In genomic region chr16:62035115-62036092, GRCh38 we compare ENCODE assay signal across 13 cellular contexts. TPM values are rescaled to one million over a fixed set of nuclear protein-coding genes. Genes with fewer than 3 reads are reported as not detected.
DNase-seq lines count a peak whose midpoint lies in the region; ATAC-seq and TF ChIP-seq lines count a peak whose summit lies in the region.
"Had no signal": no experiment of that assay in that cellular context is flagged by ENCODE, and none has a peak within 500 bp of the region (broad histone marks: within the 10 kb centered on the region; RNA-seq: fewer than 3 reads in every experiment).

No MANE protein-coding gene starts in this region.

- H3K4me1 ChIP-seq in SK-N-SH (ENCODE audit: control insufficient read depth in 1 of 2, insufficient read depth in 2 of 2, low read depth in 1 of 2, low read length in 1 of 2) (peaks cover 0 to 3% of the 10 kb centered on the region in 2 experiments; a peak in 1 of 4 replicates), ectodermal cell (ENCODE audit: control insufficient read depth, insufficient read depth, low read length) (peaks cover 17% of the 10 kb centered on the region), muscle layer of duodenum (ENCODE audit: control insufficient read depth in 1 of 2, insufficient read depth in 2 of 2, low read length in 2 of 2) (peaks cover 0 to 21% of the 10 kb centered on the region in 2 donors), upper lobe of right lung (no peaks in the 10 kb centered on the region)

- ATAC-seq in SK-N-SH treated with all-trans-retinoic acid at 6 μM for 48 hours: no peak
- ATAC-seq in upper lobe of right lung: peak; percentile 36
- ATAC-seq in HG02852 (IDR thresholded peaks at IDR 0.05; ENCODE audit: unreplicated experiment): no peak
- ATAC-seq in GM19455 (IDR thresholded peaks at IDR 0.05; ENCODE audit: unreplicated experiment): no peak
- no peak for ATAC-seq in GM19452 (IDR thresholded peaks at IDR 0.05; ENCODE audit: unreplicated experiment)
- ATAC-seq: activated naive CD4-positive, alpha-beta T cell treated with anti-CD3 and anti-CD28 coated beads, Interleukin-2, amount 50 U/mL, for 72 hours had no signal

- H3K36me3 ChIP-seq in SK-N-SH (replicated peaks in 1 of 2; ENCODE audit: control insufficient read depth in 1 of 2, insufficient read depth in 2 of 2, low read length in 1 of 2): no peaks in the 10 kb centered on the region
- H3K36me3 ChIP-seq in ectodermal cell (ENCODE audit: control insufficient read depth, insufficient read depth, low read length): no peaks in the 10 kb centered on the region
- H3K36me3 ChIP-seq in muscle layer of duodenum (ENCODE audit: control insufficient read depth in 1 of 2, insufficient read depth in 2 of 2, low read length in 2 of 2): no peaks in the 10 kb centered on the region
- no peaks in the 10 kb centered on the region for H3K36me3 ChIP-seq in upper lobe of right lung
- H3K36me3 ChIP-seq: WERI-Rb-1 had no signal

- H3K9me2 ChIP-seq in SK-N-SH: no peaks in the 10 kb centered on the region

- peak overlapping the region; percentile 68 for H3K4me2 ChIP-seq in SK-N-SH

- H3F3A ChIP-seq in SK-N-SH (replicated peaks; ENCODE audit: insufficient read depth): no peaks in the 10 kb centered on the region

- TF ChIP-seq CTCF in SK-N-SH (IDR thresholded peaks at IDR 0.05): no peak
- TF ChIP-seq CTCF in upper lobe of right lung (IDR thresholded peaks at IDR 0.05): no peak

- CTCF ChIA-PET in SK-N-SH (lab: Yijun Ruan, JAX): interaction anchor here (0.8 to 1.6 kb wide), 3 partner anchors 9 to 1254 kb away, joined by 3 to 5 read pairs (median 3); no protein-coding TSS in a partner anchor

- no peaks in the 10 kb centered on the region for H4K20me1 ChIP-seq in SK-N-SH (ENCODE audit: insufficient read depth)

- intact Hi-C loops in upper lobe of right lung (cut with DNase I): no loop called here

- no peak overlapping the region for H3K27ac ChIP-seq in SK-N-SH (ENCODE audit: low read depth in 2 of 2, low read length in 1 of 2)
- no peak overlapping the region for H3K27ac ChIP-seq in ectodermal cell (ENCODE audit: insufficient read depth, low read depth, low read length, poor library complexity, severe bottlenecking)
- no peak overlapping the region for H3K27ac ChIP-seq in muscle layer of duodenum (ENCODE audit: low read length)
- H3K27ac ChIP-seq in upper lobe of right lung: no peak overlapping the region
- H3K27ac ChIP-seq: WERI-Rb-1 had no signal

- POLR2A ChIA-PET in SK-N-SH (lab: Yijun Ruan, JAX): no interaction called here

- TF ChIP-seq RAD21 in SK-N-SH (IDR thresholded peaks at IDR 0.05; ENCODE audit: low read length): no peak

- H2AFZ ChIP-seq in SK-N-SH (ENCODE audit: low read depth): no peak overlapping the region

- H3K4me3 ChIP-seq in SK-N-SH (ENCODE audit: low read depth in 2 of 2, low read length in 1 of 2) (peak overlapping the region; percentile 31 to 43; a peak in 3 of 4 replicates), ectodermal cell (ENCODE audit: insufficient read depth, low read depth, low read length) (peak overlapping the region; percentile 69), muscle layer of duodenum (ENCODE audit: low read depth in 1 of 2, low read length in 2 of 2) (peak overlapping the region; percentile 26 to 73), upper lobe of right lung (no peak overlapping the region)

- TF ChIP-seq EP300 in SK-N-SH (IDR thresholded peaks at IDR 0.05; ENCODE audit: borderline replicate concordance in 1 of 2, low read depth in 1 of 2, low read length in 1 of 2): no peak

- H3K9ac ChIP-seq in SK-N-SH: no peak overlapping the region

- WGBS in SK-N-SH (ENCODE audit: low lambda C conversion rate): 3% methylated on average over 18 of the region's 65 CpGs
- 0% methylated on average over 65 of the region's 65 CpGs for WGBS in ectodermal cell, 2 experiments

- no peaks in the 10 kb centered on the region for H3K9me3 ChIP-seq in SK-N-SH
- no peaks in the 10 kb centered on the region for H3K9me3 ChIP-seq in ectodermal cell (ENCODE audit: control insufficient read depth, low read length)
- H3K9me3 ChIP-seq in muscle layer of duodenum (ENCODE audit: control insufficient read depth in 1 of 2, low read length in 2 of 2): no peaks in the 10 kb centered on the region
- H3K9me3 ChIP-seq in upper lobe of right lung: no peaks in the 10 kb centered on the region

- no peaks in the 10 kb centered on the region for H3K79me2 ChIP-seq in SK-N-SH (ENCODE audit: insufficient read depth)

- H3K27me3 ChIP-seq in SK-N-SH (ENCODE audit: insufficient read depth): peaks cover 40% of the 10 kb centered on the region
- H3K27me3 ChIP-seq in ectodermal cell (ENCODE audit: control insufficient read depth, insufficient read depth, low read length, poor library complexity, severe bottlenecking): peaks cover 64% of the 10 kb centered on the region
- H3K27me3 ChIP-seq in muscle layer of duodenum (ENCODE audit: low read depth, low read length): peaks cover 12% of the 10 kb centered on the region
- H3K27me3 ChIP-seq in upper lobe of right lung: peaks cover 28% of the 10 kb centered on the region

- DNase-seq in SK-N-SH (peak; percentile 38), upper lobe of right lung (no peak)
- DNase-seq: AML-193, small intestine, WERI-Rb-1 had no signal

TF ChIP-seq in SK-N-SH, 30 proteins besides CTCF, POLR2A, EP300 and RAD21 (continues in another document):
- TF ChIP-seq FOXJ3 (CRISPR knock-in tag; IDR thresholded peaks at IDR 0.05) (no peak), ZBTB33 (IDR thresholded peaks at IDR 0.05; ENCODE audit: borderline replicate concordance, low read depth) (no peak), IRF3 (IDR thresholded peaks at IDR 0.05; ENCODE audit: low read depth, low read length) (no peak)

TF ChIP-seq in SK-N-SH treated with all-trans-retinoic acid at 6 μM for 48 hours, 23 proteins besides CTCF, POLR2A, EP300 and RAD21:
- no peak for TF ChIP-seq CSDC2 (CRISPR knock-in tag; IDR thresholded peaks at IDR 0.05)
- TF ChIP-seq TOX (CRISPR knock-in tag; IDR thresholded peaks at IDR 0.05; ENCODE audit: borderline replicate concordance): no peak
- no peak for TF ChIP-seq GLIS3 (CRISPR knock-in tag; IDR thresholded peaks at IDR 0.05)
- TF ChIP-seq CREB5 (CRISPR knock-in tag; IDR thresholded peaks at IDR 0.05; ENCODE audit: low read depth): no peak
- TF ChIP-seq TSHZ2 (CRISPR knock-in tag; IDR thresholded peaks at IDR 0.05): no peak
- no peak for TF ChIP-seq ESRRG (CRISPR knock-in tag; IDR thresholded peaks at IDR 0.05)
- no peak for TF ChIP-seq ARNTL (CRISPR knock-in tag; IDR thresholded peaks at IDR 0.05; ENCODE audit: borderline replicate concordance, low read depth)
- TF ChIP-seq PPARA (CRISPR knock-in tag; IDR thresholded peaks at IDR 0.05; ENCODE audit: borderline replicate concordance): no peak
- no peak for TF ChIP-seq BACH2 (CRISPR knock-in tag; IDR thresholded peaks at IDR 0.05; ENCODE audit: borderline replicate concordance)

RNA-seq across cellular contexts. Expression of gene CDH8, which starts 0.8 kb away (rescaled TPM):
- 0.05 TPM in 1 of 2 replicates, not detected in the other for polyA plus RNA-seq in SK-N-SH (2012; rRNA removed)
- polyA plus RNA-seq in SK-N-SH (2012; cell fraction: cytosol; rRNA removed): not detected in 2 replicates
- polyA plus RNA-seq in SK-N-SH (2012; cell fraction: nucleus; rRNA removed): not detected in 2 replicates
- 21.5 TPM for polyA plus RNA-seq in ectodermal cell (2013, experiment 1 of 4)
- 24.4 TPM for polyA plus RNA-seq in ectodermal cell (2013, experiment 2 of 4)
- polyA plus RNA-seq in ectodermal cell (2013, experiment 3 of 4): 19.9 TPM
- polyA plus RNA-seq in ectodermal cell (2013, experiment 4 of 4): 25.2 TPM
- 0.78 TPM for total RNA-seq in upper lobe of right lung
- total RNA-seq: activated naive CD4-positive, alpha-beta T cell treated with anti-CD3 and anti-CD28 coated beads, Interleukin-2, amount 50 U/mL, for 72 hours; subcutaneous adipose tissue had no signal
